ENCODE assay signal across 30 cellular contexts in the genomic region with DNA sequence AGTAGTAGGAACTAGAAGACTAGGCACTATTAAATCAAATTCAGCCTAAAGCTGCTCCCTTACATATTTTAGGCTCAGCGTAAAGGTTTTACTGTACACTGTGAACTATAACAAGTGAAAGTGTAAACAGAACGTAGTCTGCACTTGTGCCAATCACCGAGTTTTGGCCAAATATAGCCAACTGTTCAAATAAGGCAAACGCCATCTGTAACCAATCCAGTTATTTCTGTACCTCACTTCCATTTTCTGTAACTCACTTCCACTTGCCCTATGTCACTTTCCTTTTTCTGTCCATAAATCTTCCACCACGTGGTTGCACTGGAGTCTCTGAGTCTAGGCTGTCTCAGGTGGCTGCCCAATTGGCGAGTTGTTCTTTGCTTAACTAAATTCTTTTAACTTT.
"Had no signal": no experiment of that assay in that cellular context is flagged by ENCODE, and none has a peak within 500 bp of the region (broad histone marks: within the 10 kb centered on the region; RNA-seq: fewer than 3 reads in every experiment).

No MANE protein-coding gene starts in this region.

- H3K4me1 Mint-ChIP-seq: immature natural killer cell; mesothelial cell of epicardium; naive B cell; neural crest cell; stimulated activated memory B cell treated with anti-CD40 and anti-IgM and Interleukin-4, amounts not matched to agents 10 μg/mL and 1 μg/mL and 100 μg/mL, for 72 hours had no signal

- DNase-seq: dermis blood vessel endothelial cell; effector memory CD4-positive, alpha-beta T cell; erythroblast; esophagus squamous epithelium; foreskin melanocyte; glutamatergic neuron; hypothalamus; immature natural killer cell; islet precursor cell; kidney glomerular epithelial cell; mesenchymal stem cell; mucosa of descending colon; naive B cell; spleen; stimulated activated CD4-positive, alpha-beta T cell treated with anti-CD3 and anti-CD28 coated beads, Interleukin-4, amount 100 ng/mL, for 4 hours; stimulated activated naive CD8-positive, alpha-beta T cell treated with anti-CD3 and anti-CD28 coated beads, Interleukin-15, Interleukin-2, amounts not matched to agents 100 U/mL and 50 U/mL, for 24 hours; transverse colon; upper lobe of right lung had no signal

- H3K4me3 Mint-ChIP-seq: immature natural killer cell; mesothelial cell of epicardium; naive B cell; natural killer cell treated with Interleukin-12 subunit alpha and Interleukin-12 subunit beta and Interleukin-15 and Interleukin-18, amount 100 ng/mL, for 72 hours; neural crest cell; stimulated activated memory B cell treated with anti-CD40 and anti-IgM and Interleukin-4, amounts not matched to agents 10 μg/mL and 1 μg/mL and 100 μg/mL, for 72 hours had no signal

- H3K27me3 ChIP-seq: esophagus squamous epithelium, neutrophil, right atrium auricular region, spleen, suprapubic skin, transverse colon, upper lobe of right lung had no signal

- ATAC-seq: left lobe of liver; mucosa of descending colon; natural killer cell treated with Interleukin-12 subunit alpha and Interleukin-12 subunit beta and Interleukin-15 and Interleukin-18, amount 100 ng/mL, for 72 hours; stimulated activated memory B cell treated with anti-CD40 and anti-IgM and Interleukin-4, amounts not matched to agents 10 μg/mL and 1 μg/mL and 100 μg/mL, for 72 hours; stimulated activated naive CD8-positive, alpha-beta T cell treated with anti-CD3 and anti-CD28 coated beads, Interleukin-15, Interleukin-2, amounts not matched to agents 100 U/mL and 50 U/mL, for 24 hours; upper lobe of right lung had no signal

- H3K4me3 ChIP-seq: coronary artery, esophagus squamous epithelium, mucosa of descending colon, right atrium auricular region, skin epidermis, spleen, suprapubic skin, transverse colon, upper lobe of right lung had no signal

- H3K36me3 ChIP-seq: esophagus squamous epithelium, neutrophil, right atrium auricular region, spleen, suprapubic skin, transverse colon, upper lobe of right lung had no signal

- H3K27ac Mint-ChIP-seq: immature natural killer cell; mesothelial cell of epicardium; naive B cell; natural killer cell treated with Interleukin-12 subunit alpha and Interleukin-12 subunit beta and Interleukin-15 and Interleukin-18, amount 100 ng/mL, for 72 hours; progenitor cell of endocrine pancreas; stimulated activated memory B cell treated with anti-CD40 and anti-IgM and Interleukin-4, amounts not matched to agents 10 μg/mL and 1 μg/mL and 100 μg/mL, for 72 hours had no signal

- H3K27me3 Mint-ChIP-seq: naive B cell; natural killer cell treated with Interleukin-12 subunit alpha and Interleukin-12 subunit beta and Interleukin-15 and Interleukin-18, amount 100 ng/mL, for 72 hours; progenitor cell of endocrine pancreas; stimulated activated memory B cell treated with anti-CD40 and anti-IgM and Interleukin-4, amounts not matched to agents 10 μg/mL and 1 μg/mL and 100 μg/mL, for 72 hours had no signal

- H3K9me3 ChIP-seq: neutrophil, right atrium auricular region, suprapubic skin, transverse colon, upper lobe of right lung had no signal

- H3K36me3 Mint-ChIP-seq: mesothelial cell of epicardium; naive B cell; natural killer cell treated with Interleukin-12 subunit alpha and Interleukin-12 subunit beta and Interleukin-15 and Interleukin-18, amount 100 ng/mL, for 72 hours; stimulated activated memory B cell treated with anti-CD40 and anti-IgM and Interleukin-4, amounts not matched to agents 10 μg/mL and 1 μg/mL and 100 μg/mL, for 72 hours had no signal

- H3K4me1 ChIP-seq: esophagus squamous epithelium, parathyroid adenoma, right atrium auricular region, spleen, suprapubic skin, transverse colon, upper lobe of right lung had no signal

- H3K9me3 Mint-ChIP-seq: neural crest cell; stimulated activated memory B cell treated with anti-CD40 and anti-IgM and Interleukin-4, amounts not matched to agents 10 μg/mL and 1 μg/mL and 100 μg/mL, for 72 hours had no signal

- H3K9ac ChIP-seq: parathyroid adenoma had no signal

- H3K27ac ChIP-seq: coronary artery, esophagus squamous epithelium, neutrophil, parathyroid adenoma, right atrium auricular region, skin epidermis, spleen, suprapubic skin, transverse colon, upper lobe of right lung had no signal
